1 cellular context compared by ENCODE assay signal in genomic region chr5:160237571-160238093, GRCh38.
TF ChIP-seq lines count a peak whose summit lies in the region.

No MANE protein-coding gene starts in this region.

TF ChIP-seq in GM23338, 12 proteins besides CTCF, POLR2A, EP300 and RAD21 (continued from another document):
- TF ChIP-seq REST (IDR thresholded peaks at IDR 0.05; ENCODE audit: unreplicated experiment) (peak; percentile 51), STAT1 (IDR thresholded peaks at IDR 0.05; ENCODE audit: unreplicated experiment) (no peak), EZH2phosphoT487 (IDR thresholded peaks at IDR 0.05; ENCODE audit: unreplicated experiment) (no peak), ZNF114 (CRISPR knock-in tag; IDR thresholded peaks at IDR 0.05) (no peak), CREB1 (CRISPR knock-in tag; IDR thresholded peaks at IDR 0.05; ENCODE audit: low read depth) (peak; percentile 39), POLR2AphosphoS5 (IDR thresholded peaks at IDR 0.05; ENCODE audit: low read depth) (no peak), NANOG (IDR thresholded peaks at IDR 0.05; ENCODE audit: borderline replicate concordance) (no peak)
